Comparison of ENCODE assay signal across 8 cellular contexts in the genomic region with DNA sequence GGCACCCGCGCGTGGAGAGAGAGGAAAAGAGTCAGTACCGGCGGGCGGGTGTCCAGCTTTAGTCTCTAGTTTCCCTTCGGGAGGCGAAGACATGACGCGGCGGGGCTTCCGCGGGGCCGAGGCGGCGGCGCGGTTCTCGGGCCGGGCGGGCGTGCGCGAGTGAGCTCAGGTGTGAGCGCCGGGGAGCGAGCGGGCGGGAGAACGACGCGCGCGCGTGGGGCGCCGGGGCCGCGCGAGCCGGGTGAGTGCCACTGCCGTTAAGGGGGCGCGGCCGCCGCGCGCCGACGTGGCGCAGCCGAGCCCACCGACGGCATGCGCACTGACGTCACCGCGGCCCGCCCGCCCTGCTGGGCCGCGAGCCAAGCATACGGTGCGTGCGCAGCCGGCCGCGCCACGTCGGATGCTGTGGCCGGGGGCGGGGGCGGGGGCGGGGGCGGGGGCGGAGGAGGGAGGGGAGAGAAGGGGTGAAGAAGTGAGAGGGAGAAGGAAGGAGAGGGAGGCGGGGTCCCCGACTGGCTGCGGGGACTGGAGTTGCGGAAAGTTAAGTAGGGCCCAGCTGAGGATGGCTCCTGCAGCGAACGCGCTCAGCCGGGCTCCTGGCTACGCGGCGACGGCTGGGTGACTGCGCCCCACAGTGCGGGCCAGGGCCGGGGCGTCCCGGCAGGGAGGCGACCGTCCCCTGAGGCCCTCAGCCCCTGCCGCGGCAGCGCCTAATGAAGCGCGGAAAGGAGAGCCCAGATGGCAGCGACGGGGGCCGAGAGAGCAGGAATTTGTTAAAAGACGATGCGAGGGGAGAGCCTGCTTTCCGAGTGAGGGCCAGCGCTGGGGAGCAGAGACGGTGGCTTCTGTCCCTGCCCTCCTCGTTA. TPM values are rescaled to one million over a fixed set of nuclear protein-coding genes. Genes with fewer than 3 reads are reported as not detected.
A peak's percentile ranks its signal among the peaks of the same experiment; 100 is the strongest.
DNase-seq lines count a peak whose midpoint lies in the region; ATAC-seq and TF ChIP-seq lines count a peak whose summit lies in the region.

A gene with protein sequence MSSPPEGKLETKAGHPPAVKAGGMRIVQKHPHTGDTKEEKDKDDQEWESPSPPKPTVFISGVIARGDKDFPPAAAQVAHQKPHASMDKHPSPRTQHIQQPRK (minus strand): TSS at position 259 of the 866 bp plus-strand sequence. CDS start 166 bp downstream, at position 93.

- H3K27me3 ChIP-seq in endodermal cell (ENCODE audit: control insufficient read depth, insufficient read depth, low read length, poor library complexity, severe bottlenecking), result no peaks in the 10 kb centered on the region

- peak within 1 kb of the TSS; percentile 92 for H3K9ac ChIP-seq in endodermal cell (ENCODE audit: extremely low read depth, low read length, poor library complexity, severe bottlenecking)

- H3K9me3 ChIP-seq in endodermal cell (ENCODE audit: control insufficient read depth, low read length), result no peaks in the 10 kb centered on the region

- peak within 1 kb of the TSS; percentile 62 for H3K27ac ChIP-seq in endodermal cell (ENCODE audit: low read depth, low read length)

- H3K4me3 Mint-ChIP-seq in endodermal cell, result peak within 1 kb of the TSS; percentile 84

- H3K36me3 ChIP-seq in endodermal cell (ENCODE audit: control insufficient read depth, insufficient read depth, low read length), result peaks cover 11% of the 10 kb centered on the region

- 3 to 5% methylated on average over 18 to 89 of the region's 109 CpGs for WGBS in endodermal cell (ENCODE audit: insufficient coverage in 1 of 2, insufficient read length in 1 of 2), 2 experiments

- peak; percentile 61 for ATAC-seq in GM19468 (IDR thresholded peaks at IDR 0.05; ENCODE audit: extremely low read depth, unreplicated experiment)

- no peaks in the 10 kb centered on the region for H3K9me3 Mint-ChIP-seq in endodermal cell

- TF ChIP-seq CTCF in endodermal cell (conservative IDR thresholded peaks at IDR 0.05), result no peak

- peaks cover 6% of the 10 kb centered on the region for H3K36me3 Mint-ChIP-seq in endodermal cell (ENCODE audit: low read depth)

- H3K4me3 ChIP-seq in endodermal cell (ENCODE audit: low read length), result peak within 1 kb of the TSS; percentile 99

- H3K27ac Mint-ChIP-seq in endodermal cell, result peak within 1 kb of the TSS; percentile 95

- H3K4me1 ChIP-seq in endodermal cell (ENCODE audit: control insufficient read depth, insufficient read depth, low read length), result no peaks in the 10 kb centered on the region

- DNase-seq in COLO668 (lab: John Stamatoyannopoulos, UW; ENCODE audit: unreplicated experiment), result peak; percentile 96
- DNase-seq in HS-27A (ENCODE audit: low read depth), result peak; percentile 45
- DNase-seq in NOMO-1 treated with DMSO at 0.1 percent for 48 hours (lab: John Stamatoyannopoulos, UW; ENCODE audit: unreplicated experiment), result peak; percentile 94
- DNase-seq in activated CD8-positive, alpha-beta memory T cell treated with anti-CD3 and anti-CD28 coated beads, Interleukin-2, amount 50 U/mL, for 1 hour (ENCODE audit: extremely low read depth), result peak; percentile 53
- peak; percentile 97 for DNase-seq in endodermal cell
- peak; percentile 96 for DNase-seq in mesenteric fat pad (ENCODE audit: low spot score)
- peak; percentile 90 for DNase-seq in stimulated activated CD8-positive, alpha-beta memory T cell treated with anti-CD3 and anti-CD28 coated beads, Interleukin-15, amount 100 ng/mL, for 24 hours (ENCODE audit: low read depth)

- peaks cover 11% of the 10 kb centered on the region for H3K27me3 Mint-ChIP-seq in endodermal cell (ENCODE audit: insufficient read depth)

- peaks cover 35% of the 10 kb centered on the region for H3K4me1 Mint-ChIP-seq in endodermal cell

RNA-seq across cellular contexts. Expression of the gene that starts here (rescaled TPM):
- 100 to 1,000 TPM in 1 of 2 donors, 10 to 100 TPM in 1; 77.7 to 106 TPM for total RNA-seq in endodermal cell
- polyA plus RNA-seq in endodermal cell (2013, experiment 1 of 2), result 88.4 TPM
- 88.4 TPM for polyA plus RNA-seq in endodermal cell (2013, experiment 2 of 2)
- total RNA-seq in mesenteric fat pad, result 71.1 TPM

Comparison
In these comparisons a context has a peak if more than half of its experiments do, and no peak if none do; other contexts are left out.
1. Peak in every context shown above with its lines: DNase-seq, ATAC-seq, H3K4me3 ChIP-seq and H3K27ac ChIP-seq.
2. DNase-seq: peak in every context shown above with its lines; median percentile 97 in endodermal cell; 96 in COLO668; 96 in mesenteric fat pad; 94 in NOMO-1 treated with DMSO at 0.1 percent for 48 hours; 90 in stimulated activated CD8-positive, alpha-beta memory T cell treated with anti-CD3 and anti-CD28 coated beads, Interleukin-15, amount 100 ng/mL, for 24 hours; 53 in activated CD8-positive, alpha-beta memory T cell treated with anti-CD3 and anti-CD28 coated beads, Interleukin-2, amount 50 U/mL, for 1 hour; 45 in HS-27A.